ENCODE assay signal across 1 cellular context in the genomic region with DNA sequence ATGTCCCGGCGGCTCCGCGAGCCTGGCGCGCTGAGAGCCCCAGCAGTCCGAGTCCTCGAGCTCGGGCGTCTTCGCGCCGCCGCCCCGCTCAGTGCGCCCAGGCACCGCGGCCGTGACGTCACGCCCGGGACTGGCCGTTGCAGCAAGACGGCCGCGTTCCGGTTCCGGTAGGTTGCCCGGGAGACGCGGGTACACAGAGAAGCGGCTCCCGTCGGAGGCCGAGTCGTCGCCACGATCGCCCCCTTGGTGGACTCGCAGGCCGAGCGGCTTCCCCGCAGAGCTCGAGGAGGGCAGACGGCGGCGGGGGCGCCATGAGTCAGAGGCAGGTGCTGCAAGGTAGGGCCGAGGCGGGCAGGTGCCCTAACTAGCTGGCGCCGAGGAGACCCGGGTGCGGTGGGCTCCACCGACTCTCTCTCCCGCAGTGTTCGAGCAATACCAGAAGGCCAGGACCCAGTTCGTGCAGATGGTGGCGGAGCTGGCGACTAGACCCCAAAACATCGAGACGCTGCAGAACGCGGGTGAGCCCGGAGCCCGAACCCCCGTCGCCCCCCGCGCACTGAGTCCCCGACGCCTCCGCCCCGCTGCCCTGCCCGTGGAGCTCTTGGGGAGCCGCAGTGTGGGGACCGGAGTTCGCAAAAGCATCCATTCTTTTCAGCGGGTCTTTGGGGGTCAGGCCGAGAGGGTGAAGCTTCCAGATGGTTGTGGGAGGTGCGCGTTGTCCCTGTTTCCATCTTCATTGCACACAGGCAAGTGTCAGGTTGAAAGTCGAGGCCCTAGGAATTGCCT.
TF ChIP-seq lines count a peak whose summit lies in the region.

A gene (plus strand): TSS at position 196 of the 786 bp plus-strand sequence. CDS start 116 bp downstream, at position 312.

TF ChIP-seq in WTC11, 78 proteins besides CTCF, POLR2A, EP300 and RAD21 (continued from another document and continues in another):
- TF ChIP-seq, protein P1, sequence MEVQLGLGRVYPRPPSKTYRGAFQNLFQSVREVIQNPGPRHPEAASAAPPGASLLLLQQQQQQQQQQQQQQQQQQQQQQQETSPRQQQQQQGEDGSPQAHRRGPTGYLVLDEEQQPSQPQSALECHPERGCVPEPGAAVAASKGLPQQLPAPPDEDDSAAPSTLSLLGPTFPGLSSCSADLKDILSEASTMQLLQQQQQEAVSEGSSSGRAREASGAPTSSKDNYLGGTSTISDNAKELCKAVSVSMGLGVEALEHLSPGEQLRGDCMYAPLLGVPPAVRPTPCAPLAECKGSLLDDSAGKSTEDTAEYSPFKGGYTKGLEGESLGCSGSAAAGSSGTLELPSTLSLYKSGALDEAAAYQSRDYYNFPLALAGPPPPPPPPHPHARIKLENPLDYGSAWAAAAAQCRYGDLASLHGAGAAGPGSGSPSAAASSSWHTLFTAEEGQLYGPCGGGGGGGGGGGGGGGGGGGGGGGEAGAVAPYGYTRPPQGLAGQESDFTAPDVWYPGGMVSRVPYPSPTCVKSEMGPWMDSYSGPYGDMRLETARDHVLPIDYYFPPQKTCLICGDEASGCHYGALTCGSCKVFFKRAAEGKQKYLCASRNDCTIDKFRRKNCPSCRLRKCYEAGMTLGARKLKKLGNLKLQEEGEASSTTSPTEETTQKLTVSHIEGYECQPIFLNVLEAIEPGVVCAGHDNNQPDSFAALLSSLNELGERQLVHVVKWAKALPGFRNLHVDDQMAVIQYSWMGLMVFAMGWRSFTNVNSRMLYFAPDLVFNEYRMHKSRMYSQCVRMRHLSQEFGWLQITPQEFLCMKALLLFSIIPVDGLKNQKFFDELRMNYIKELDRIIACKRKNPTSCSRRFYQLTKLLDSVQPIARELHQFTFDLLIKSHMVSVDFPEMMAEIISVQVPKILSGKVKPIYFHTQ (CRISPR knock-in tag; IDR thresholded peaks at IDR 0.05): no peak
- TF ChIP-seq, protein P2, sequence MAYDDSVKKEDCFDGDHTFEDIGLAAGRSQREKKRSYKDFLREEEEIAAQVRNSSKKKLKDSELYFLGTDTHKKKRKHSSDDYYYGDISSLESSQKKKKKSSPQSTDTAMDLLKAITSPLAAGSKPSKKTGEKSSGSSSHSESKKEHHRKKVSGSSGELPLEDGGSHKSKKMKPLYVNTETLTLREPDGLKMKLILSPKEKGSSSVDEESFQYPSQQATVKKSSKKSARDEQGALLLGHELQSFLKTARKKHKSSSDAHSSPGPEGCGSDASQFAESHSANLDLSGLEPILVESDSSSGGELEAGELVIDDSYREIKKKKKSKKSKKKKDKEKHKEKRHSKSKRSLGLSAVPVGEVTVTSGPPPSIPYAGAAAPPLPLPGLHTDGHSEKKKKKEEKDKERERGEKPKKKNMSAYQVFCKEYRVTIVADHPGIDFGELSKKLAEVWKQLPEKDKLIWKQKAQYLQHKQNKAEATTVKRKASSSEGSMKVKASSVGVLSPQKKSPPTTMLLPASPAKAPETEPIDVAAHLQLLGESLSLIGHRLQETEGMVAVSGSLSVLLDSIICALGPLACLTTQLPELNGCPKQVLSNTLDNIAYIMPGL (CRISPR knock-in tag; IDR thresholded peaks at IDR 0.05): peak; percentile 74; the same call in 1 of the 2 replicates
- TF ChIP-seq, protein P3, sequence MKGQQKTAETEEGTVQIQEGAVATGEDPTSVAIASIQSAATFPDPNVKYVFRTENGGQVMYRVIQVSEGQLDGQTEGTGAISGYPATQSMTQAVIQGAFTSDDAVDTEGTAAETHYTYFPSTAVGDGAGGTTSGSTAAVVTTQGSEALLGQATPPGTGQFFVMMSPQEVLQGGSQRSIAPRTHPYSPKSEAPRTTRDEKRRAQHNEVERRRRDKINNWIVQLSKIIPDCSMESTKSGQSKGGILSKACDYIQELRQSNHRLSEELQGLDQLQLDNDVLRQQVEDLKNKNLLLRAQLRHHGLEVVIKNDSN (CRISPR knock-in tag; IDR thresholded peaks at IDR 0.05): peak; percentile 61; the same call in 1 of the 2 replicates
- TF ChIP-seq, protein P4, sequence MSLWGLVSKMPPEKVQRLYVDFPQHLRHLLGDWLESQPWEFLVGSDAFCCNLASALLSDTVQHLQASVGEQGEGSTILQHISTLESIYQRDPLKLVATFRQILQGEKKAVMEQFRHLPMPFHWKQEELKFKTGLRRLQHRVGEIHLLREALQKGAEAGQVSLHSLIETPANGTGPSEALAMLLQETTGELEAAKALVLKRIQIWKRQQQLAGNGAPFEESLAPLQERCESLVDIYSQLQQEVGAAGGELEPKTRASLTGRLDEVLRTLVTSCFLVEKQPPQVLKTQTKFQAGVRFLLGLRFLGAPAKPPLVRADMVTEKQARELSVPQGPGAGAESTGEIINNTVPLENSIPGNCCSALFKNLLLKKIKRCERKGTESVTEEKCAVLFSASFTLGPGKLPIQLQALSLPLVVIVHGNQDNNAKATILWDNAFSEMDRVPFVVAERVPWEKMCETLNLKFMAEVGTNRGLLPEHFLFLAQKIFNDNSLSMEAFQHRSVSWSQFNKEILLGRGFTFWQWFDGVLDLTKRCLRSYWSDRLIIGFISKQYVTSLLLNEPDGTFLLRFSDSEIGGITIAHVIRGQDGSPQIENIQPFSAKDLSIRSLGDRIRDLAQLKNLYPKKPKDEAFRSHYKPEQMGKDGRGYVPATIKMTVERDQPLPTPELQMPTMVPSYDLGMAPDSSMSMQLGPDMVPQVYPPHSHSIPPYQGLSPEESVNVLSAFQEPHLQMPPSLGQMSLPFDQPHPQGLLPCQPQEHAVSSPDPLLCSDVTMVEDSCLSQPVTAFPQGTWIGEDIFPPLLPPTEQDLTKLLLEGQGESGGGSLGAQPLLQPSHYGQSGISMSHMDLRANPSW (CRISPR knock-in tag; conservative IDR thresholded peaks at IDR 0.05; ENCODE audit: low read depth): no peak
- TF ChIP-seq, protein P5, sequence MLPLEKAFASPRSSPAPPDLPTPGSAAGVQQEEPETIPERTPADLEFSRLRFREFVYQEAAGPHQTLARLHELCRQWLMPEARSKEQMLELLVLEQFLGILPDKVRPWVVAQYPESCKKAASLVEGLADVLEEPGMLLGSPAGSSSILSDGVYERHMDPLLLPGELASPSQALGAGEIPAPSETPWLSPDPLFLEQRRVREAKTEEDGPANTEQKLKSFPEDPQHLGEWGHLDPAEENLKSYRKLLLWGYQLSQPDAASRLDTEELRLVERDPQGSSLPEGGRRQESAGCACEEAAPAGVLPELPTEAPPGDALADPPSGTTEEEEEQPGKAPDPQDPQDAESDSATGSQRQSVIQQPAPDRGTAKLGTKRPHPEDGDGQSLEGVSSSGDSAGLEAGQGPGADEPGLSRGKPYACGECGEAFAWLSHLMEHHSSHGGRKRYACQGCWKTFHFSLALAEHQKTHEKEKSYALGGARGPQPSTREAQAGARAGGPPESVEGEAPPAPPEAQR (CRISPR knock-in tag; IDR thresholded peaks at IDR 0.05): no peak
- TF ChIP-seq, protein P6, sequence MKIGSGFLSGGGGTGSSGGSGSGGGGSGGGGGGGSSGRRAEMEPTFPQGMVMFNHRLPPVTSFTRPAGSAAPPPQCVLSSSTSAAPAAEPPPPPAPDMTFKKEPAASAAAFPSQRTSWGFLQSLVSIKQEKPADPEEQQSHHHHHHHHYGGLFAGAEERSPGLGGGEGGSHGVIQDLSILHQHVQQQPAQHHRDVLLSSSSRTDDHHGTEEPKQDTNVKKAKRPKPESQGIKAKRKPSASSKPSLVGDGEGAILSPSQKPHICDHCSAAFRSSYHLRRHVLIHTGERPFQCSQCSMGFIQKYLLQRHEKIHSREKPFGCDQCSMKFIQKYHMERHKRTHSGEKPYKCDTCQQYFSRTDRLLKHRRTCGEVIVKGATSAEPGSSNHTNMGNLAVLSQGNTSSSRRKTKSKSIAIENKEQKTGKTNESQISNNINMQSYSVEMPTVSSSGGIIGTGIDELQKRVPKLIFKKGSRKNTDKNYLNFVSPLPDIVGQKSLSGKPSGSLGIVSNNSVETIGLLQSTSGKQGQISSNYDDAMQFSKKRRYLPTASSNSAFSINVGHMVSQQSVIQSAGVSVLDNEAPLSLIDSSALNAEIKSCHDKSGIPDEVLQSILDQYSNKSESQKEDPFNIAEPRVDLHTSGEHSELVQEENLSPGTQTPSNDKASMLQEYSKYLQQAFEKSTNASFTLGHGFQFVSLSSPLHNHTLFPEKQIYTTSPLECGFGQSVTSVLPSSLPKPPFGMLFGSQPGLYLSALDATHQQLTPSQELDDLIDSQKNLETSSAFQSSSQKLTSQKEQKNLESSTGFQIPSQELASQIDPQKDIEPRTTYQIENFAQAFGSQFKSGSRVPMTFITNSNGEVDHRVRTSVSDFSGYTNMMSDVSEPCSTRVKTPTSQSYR (CRISPR knock-in tag; IDR thresholded peaks at IDR 0.05): 0 out of 2 replicates have a peak, but pooled peaks have one; percentile 60
- TF ChIP-seq NR3C1 (CRISPR knock-in tag; conservative IDR thresholded peaks at IDR 0.05; ENCODE audit: low read depth) (no peak), NFATC4 (CRISPR knock-in tag; IDR thresholded peaks at IDR 0.05) (no peak), FOXP1 (CRISPR knock-in tag; IDR thresholded peaks at IDR 0.05; ENCODE audit: borderline replicate concordance) (peak; percentile 96), CREM (CRISPR knock-in tag; IDR thresholded peaks at IDR 0.05) (peak; percentile 93), SMAD3 (CRISPR knock-in tag; IDR thresholded peaks at IDR 0.05; ENCODE audit: borderline replicate concordance) (0 out of 2 replicates have a peak, but pooled peaks have one; percentile 28), ZNF232 (CRISPR knock-in tag; IDR thresholded peaks at IDR 0.05) (peak; percentile 96), NFYB (CRISPR knock-in tag; conservative IDR thresholded peaks at IDR 0.05; ENCODE audit: low read depth) (no peak), RELA (CRISPR knock-in tag; IDR thresholded peaks at IDR 0.05; ENCODE audit: borderline replicate concordance) (peak; percentile 81; the same call in 1 of the 2 replicates), EMX1 (CRISPR knock-in tag; IDR thresholded peaks at IDR 0.05) (no peak), ESRRA (CRISPR knock-in tag; IDR thresholded peaks at IDR 0.05; ENCODE audit: borderline replicate concordance) (peak; percentile 73; the same call in 1 of the 2 replicates), CBFB (CRISPR knock-in tag; IDR thresholded peaks at IDR 0.05; ENCODE audit: low read depth) (no peak), ZNF317 (CRISPR knock-in tag; IDR thresholded peaks at IDR 0.05; ENCODE audit: borderline replicate concordance, low read depth) (0 out of 2 replicates have a peak, but pooled peaks have one; percentile 58), ELF4 (CRISPR knock-in tag; IDR thresholded peaks at IDR 0.05; ENCODE audit: low read depth) (0 out of 2 replicates have a peak, but pooled peaks have one; percentile 88), FOXJ3 (CRISPR knock-in tag; IDR thresholded peaks at IDR 0.05; ENCODE audit: borderline replicate concordance) (no peak), TEAD4 (CRISPR knock-in tag; IDR thresholded peaks at IDR 0.05) (no peak), TP53 (CRISPR knock-in tag; IDR thresholded peaks at IDR 0.05) (peak; percentile 93), HMGA2 (CRISPR knock-in tag; IDR thresholded peaks at IDR 0.05) (no peak), ZNF416 (CRISPR knock-in tag; IDR thresholded peaks at IDR 0.05) (no peak), ETV6 (CRISPR knock-in tag; IDR thresholded peaks at IDR 0.05) (peak; percentile 76; the same call in 1 of the 2 replicates)
- TF ChIP-seq, protein P7, sequence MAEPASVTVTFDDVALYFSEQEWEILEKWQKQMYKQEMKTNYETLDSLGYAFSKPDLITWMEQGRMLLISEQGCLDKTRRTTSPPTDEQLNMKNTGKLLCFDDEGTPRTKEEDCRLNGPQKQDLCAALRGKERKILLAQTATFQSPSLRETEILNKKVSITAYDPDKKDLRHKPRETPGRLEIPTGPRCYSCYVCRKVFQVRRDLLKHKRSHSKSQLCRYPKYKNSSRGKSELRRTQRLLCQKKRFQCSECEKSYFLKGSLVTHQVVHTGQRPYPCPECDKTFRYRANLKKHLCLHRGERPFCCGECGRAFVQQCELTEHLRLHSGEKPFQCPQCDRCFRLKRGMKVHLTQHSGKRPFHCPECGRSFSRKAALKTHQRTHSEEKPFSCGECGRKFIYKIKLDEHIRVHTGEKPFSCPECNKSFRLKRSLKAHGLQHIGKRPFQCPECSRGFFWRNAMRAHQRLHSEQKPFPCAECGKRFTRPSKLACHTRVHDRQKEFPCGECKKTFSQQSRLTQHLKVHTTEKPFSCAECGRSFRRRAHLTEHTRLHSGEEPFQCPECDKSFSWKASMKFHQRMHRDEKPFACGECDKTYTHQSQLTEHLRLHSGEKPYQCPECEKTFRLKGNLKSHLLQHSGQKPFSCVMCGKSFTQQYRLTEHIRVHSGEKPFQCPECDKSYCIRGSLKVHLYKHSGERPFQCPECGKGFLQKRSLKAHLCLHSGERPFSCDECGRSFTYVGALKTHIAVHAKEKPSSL (CRISPR knock-in tag; conservative IDR thresholded peaks at IDR 0.05): no peak
- TF ChIP-seq, protein P8, sequence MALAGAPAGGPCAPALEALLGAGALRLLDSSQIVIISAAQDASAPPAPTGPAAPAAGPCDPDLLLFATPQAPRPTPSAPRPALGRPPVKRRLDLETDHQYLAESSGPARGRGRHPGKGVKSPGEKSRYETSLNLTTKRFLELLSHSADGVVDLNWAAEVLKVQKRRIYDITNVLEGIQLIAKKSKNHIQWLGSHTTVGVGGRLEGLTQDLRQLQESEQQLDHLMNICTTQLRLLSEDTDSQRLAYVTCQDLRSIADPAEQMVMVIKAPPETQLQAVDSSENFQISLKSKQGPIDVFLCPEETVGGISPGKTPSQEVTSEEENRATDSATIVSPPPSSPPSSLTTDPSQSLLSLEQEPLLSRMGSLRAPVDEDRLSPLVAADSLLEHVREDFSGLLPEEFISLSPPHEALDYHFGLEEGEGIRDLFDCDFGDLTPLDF (CRISPR knock-in tag; IDR thresholded peaks at IDR 0.05): peak; percentile 88
- TF ChIP-seq, protein P9, sequence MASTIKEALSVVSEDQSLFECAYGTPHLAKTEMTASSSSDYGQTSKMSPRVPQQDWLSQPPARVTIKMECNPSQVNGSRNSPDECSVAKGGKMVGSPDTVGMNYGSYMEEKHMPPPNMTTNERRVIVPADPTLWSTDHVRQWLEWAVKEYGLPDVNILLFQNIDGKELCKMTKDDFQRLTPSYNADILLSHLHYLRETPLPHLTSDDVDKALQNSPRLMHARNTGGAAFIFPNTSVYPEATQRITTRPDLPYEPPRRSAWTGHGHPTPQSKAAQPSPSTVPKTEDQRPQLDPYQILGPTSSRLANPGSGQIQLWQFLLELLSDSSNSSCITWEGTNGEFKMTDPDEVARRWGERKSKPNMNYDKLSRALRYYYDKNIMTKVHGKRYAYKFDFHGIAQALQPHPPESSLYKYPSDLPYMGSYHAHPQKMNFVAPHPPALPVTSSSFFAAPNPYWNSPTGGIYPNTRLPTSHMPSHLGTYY (CRISPR knock-in tag; IDR thresholded peaks at IDR 0.05): no peak
- TF ChIP-seq, protein P10, sequence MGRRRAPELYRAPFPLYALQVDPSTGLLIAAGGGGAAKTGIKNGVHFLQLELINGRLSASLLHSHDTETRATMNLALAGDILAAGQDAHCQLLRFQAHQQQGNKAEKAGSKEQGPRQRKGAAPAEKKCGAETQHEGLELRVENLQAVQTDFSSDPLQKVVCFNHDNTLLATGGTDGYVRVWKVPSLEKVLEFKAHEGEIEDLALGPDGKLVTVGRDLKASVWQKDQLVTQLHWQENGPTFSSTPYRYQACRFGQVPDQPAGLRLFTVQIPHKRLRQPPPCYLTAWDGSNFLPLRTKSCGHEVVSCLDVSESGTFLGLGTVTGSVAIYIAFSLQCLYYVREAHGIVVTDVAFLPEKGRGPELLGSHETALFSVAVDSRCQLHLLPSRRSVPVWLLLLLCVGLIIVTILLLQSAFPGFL (CRISPR knock-in tag; IDR thresholded peaks at IDR 0.05; ENCODE audit: borderline replicate concordance): no peak
- TF ChIP-seq, protein P11, sequence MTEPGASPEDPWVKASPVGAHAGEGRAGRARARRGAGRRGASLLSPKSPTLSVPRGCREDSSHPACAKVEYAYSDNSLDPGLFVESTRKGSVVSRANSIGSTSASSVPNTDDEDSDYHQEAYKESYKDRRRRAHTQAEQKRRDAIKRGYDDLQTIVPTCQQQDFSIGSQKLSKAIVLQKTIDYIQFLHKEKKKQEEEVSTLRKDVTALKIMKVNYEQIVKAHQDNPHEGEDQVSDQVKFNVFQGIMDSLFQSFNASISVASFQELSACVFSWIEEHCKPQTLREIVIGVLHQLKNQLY (CRISPR knock-in tag; IDR thresholded peaks at IDR 0.05): 0 out of 2 replicates have a peak, but pooled peaks have one; percentile 55
- TF ChIP-seq, protein P12, sequence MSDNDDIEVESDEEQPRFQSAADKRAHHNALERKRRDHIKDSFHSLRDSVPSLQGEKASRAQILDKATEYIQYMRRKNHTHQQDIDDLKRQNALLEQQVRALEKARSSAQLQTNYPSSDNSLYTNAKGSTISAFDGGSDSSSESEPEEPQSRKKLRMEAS (CRISPR knock-in tag; IDR thresholded peaks at IDR 0.05): peak; percentile 99
